ENCODE assay signal across 1 cellular context in the genomic region with DNA sequence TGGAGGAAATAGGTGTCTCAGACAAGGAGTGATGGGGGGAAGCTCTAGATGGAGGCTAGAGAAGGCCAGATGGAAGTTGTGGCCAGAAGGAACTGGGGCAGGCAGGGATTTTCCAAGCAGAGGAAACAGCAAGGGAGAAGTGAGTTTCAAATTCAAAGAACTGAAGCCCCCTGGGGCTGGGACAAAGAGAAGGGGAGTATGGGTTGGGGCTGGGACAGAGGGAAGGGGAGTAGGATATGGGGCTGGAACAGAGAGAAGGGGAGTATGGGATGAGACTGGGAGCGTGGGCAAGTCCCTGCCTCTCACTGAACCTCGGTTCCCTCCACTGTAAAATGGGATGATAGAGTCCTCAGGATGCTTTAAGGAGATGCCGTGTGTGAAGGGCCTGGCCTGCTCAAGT.
TF ChIP-seq lines count a peak whose summit lies in the region.

No MANE protein-coding gene starts in this region.

TF ChIP-seq in GM23338, 12 proteins besides CTCF, POLR2A, EP300 and RAD21:
- no peak for TF ChIP-seq EZH2 (IDR thresholded peaks at IDR 0.05; ENCODE audit: low read depth, unreplicated experiment)
- no peak for TF ChIP-seq CREB1 (CRISPR knock-in tag; IDR thresholded peaks at IDR 0.05; ENCODE audit: low read depth)
- TF ChIP-seq ZNF331 (CRISPR knock-in tag; IDR thresholded peaks at IDR 0.05; ENCODE audit: low read depth): no peak
TF ChIP-seq in GM23338: peak in this region for 0.
